In genomic region chr2:10935366-10935918, GRCh38 we compare ENCODE assay signal across 1 cellular context.
TF ChIP-seq lines count a peak whose summit lies in the region.

No MANE protein-coding gene starts in this region.

TF ChIP-seq in H1, 55 proteins besides CTCF, POLR2A, EP300 and RAD21:
- TF ChIP-seq EGR1 (IDR thresholded peaks at IDR 0.05; ENCODE audit: borderline replicate concordance, low read depth, low read length) (no peak), SIN3A (conservative IDR thresholded peaks at IDR 0.05 in 1 of 2, IDR thresholded peaks at IDR 0.05 in 1 of 2; ENCODE audit: low read depth in 1 of 2, low read length in 2 of 2) (no peak), KDM5A (IDR thresholded peaks at IDR 0.05; ENCODE audit: low read length) (no peak), SP1 (IDR thresholded peaks at IDR 0.05; ENCODE audit: low read depth, low read length) (no peak), ASH2L (IDR thresholded peaks at IDR 0.05; ENCODE audit: low read length) (no peak), PHF8 (conservative IDR thresholded peaks at IDR 0.05; ENCODE audit: low read depth, low read length) (no peak), SAP30 (IDR thresholded peaks at IDR 0.05; ENCODE audit: insufficient read depth, insufficient replicate concordance, low read length) (no peak), POLR2AphosphoS5 (IDR thresholded peaks at IDR 0.05; ENCODE audit: low read depth, low read length) (no peak), CEBPB (IDR thresholded peaks at IDR 0.05; ENCODE audit: low read depth, low read length) (no peak)
